Comparison of ENCODE assay signal across 1 cellular context in the genomic region with DNA sequence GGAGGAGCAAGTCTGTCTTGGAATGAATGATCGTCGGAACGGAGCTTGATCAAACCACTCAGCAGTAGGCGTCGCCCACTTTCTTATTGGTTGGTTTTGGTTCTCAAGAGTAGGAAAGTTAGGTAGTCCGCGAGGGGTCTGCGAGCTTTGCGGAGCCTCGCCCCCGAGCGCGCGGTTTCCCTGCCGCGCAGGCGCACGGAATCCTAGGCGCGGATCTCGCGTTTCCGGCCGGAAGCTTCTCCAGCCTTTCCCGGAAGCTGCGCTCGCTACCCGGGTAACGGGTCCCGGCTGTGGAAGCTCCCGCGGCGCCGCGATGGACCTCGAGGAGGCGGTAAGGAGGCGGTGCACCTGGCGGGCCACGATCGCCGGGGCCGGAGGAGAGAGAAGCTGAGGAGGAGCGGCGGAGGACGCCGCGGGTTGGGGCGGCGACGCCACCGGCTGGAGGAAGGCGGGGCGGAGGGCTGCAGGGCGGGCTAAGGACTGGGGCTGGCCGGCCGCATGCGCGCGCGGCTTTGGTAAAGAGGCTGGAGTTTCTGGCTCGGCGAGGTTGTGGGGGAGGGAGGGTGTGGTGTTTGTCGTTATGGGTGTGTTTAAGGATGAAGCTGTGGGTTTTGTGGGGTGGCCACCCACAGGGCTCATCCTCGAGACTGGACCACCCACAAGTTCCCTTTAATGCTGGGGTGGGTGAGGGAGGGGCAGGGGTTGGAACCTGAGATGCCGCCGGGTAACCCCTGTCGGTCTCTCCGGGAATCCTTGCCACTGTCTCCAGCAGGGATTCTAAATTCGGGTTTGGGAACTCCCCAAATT.
TF ChIP-seq lines count a peak whose summit lies in the region.

A gene (plus strand): TSS at position 246 of the 807 bp plus-strand sequence. CDS start 68 bp downstream, at position 314.

TF ChIP-seq in K562, 482 proteins besides CTCF, POLR2A, EP300 and RAD21 (continued from another document and continues in another):
- TF ChIP-seq, protein P1, sequence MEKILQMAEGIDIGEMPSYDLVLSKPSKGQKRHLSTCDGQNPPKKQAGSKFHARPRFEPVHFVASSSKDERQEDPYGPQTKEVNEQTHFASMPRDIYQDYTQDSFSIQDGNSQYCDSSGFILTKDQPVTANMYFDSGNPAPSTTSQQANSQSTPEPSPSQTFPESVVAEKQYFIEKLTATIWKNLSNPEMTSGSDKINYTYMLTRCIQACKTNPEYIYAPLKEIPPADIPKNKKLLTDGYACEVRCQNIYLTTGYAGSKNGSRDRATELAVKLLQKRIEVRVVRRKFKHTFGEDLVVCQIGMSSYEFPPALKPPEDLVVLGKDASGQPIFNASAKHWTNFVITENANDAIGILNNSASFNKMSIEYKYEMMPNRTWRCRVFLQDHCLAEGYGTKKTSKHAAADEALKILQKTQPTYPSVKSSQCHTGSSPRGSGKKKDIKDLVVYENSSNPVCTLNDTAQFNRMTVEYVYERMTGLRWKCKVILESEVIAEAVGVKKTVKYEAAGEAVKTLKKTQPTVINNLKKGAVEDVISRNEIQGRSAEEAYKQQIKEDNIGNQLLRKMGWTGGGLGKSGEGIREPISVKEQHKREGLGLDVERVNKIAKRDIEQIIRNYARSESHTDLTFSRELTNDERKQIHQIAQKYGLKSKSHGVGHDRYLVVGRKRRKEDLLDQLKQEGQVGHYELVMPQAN (IDR thresholded peaks at IDR 0.05; ENCODE audit: borderline replicate concordance) = 0 out of 2 replicates have a peak, but pooled peaks have one; percentile 19
- TF ChIP-seq NEUROD1 (IDR thresholded peaks at IDR 0.05; ENCODE audit: borderline replicate concordance, low read depth, low read length, partially characterized antibody) (peak; percentile 75), LARP7 (IDR thresholded peaks at IDR 0.05) (no peak), TSC22D4 (tag; IDR thresholded peaks at IDR 0.05) (no peak), SMC3 (conservative IDR thresholded peaks at IDR 0.05; ENCODE audit: insufficient read depth, low read depth, low read length) (0 out of 2 replicates have a peak, but pooled peaks have one; percentile 13), NR1H2 (CRISPR knock-in tag; IDR thresholded peaks at IDR 0.05) (no peak), HIVEP1 (CRISPR knock-in tag; IDR thresholded peaks at IDR 0.05) (no peak), KAT7 (CRISPR knock-in tag; IDR thresholded peaks at IDR 0.05; ENCODE audit: borderline replicate concordance) (peak; percentile 98; the same call in 1 of the 2 replicates), ZEB2 (IDR thresholded peaks at IDR 0.05) (peak; percentile 73), RHOXF2B (CRISPR knock-in tag; conservative IDR thresholded peaks at IDR 0.05) (no peak), ZNF778 (CRISPR knock-in tag; IDR thresholded peaks at IDR 0.05) (no peak), ZNF143 (CRISPR knock-in tag; IDR thresholded peaks at IDR 0.05) (no peak), MTA2 (IDR thresholded peaks at IDR 0.05; ENCODE audit: low read depth) (no peak), ZNF41 (CRISPR knock-in tag; conservative IDR thresholded peaks at IDR 0.05) (no peak), KLF1 (tag; IDR thresholded peaks at IDR 0.05) (peak; percentile 82), HLTF (IDR thresholded peaks at IDR 0.05) (no peak), ZNF384 (IDR thresholded peaks at IDR 0.05; ENCODE audit: low read depth, low read length) (0 out of 2 replicates have a peak, but pooled peaks have one; percentile 6), SPI1 (IDR thresholded peaks at IDR 0.05; ENCODE audit: borderline replicate concordance, low read depth, low read length) (no peak), HSF4 (CRISPR knock-in tag; IDR thresholded peaks at IDR 0.05; ENCODE audit: borderline replicate concordance) (no peak), RBM22 (IDR thresholded peaks at IDR 0.05; ENCODE audit: low read depth, low read length, poor library complexity, severe bottlenecking) (peak; percentile 30), GABPB2 (CRISPR knock-in tag; conservative IDR thresholded peaks at IDR 0.05) (no peak), WHSC1 (IDR thresholded peaks at IDR 0.05; ENCODE audit: low read length) (no peak), SAP30 (IDR thresholded peaks at IDR 0.05; ENCODE audit: borderline replicate concordance, insufficient read depth, low read depth, low read length, poor library complexity, severe bottlenecking) (no peak), MAFG (tag; conservative IDR thresholded peaks at IDR 0.05) (no peak), SMARCA5 (IDR thresholded peaks at IDR 0.05) (no peak), NCOR1 (IDR thresholded peaks at IDR 0.05) (no peak), THRAP3 (IDR thresholded peaks at IDR 0.05; ENCODE audit: borderline replicate concordance) (no peak), KHSRP (IDR thresholded peaks at IDR 0.05) (no peak), YBX1 (IDR thresholded peaks at IDR 0.05) (no peak), ZBTB1 (CRISPR knock-in tag; IDR thresholded peaks at IDR 0.05; ENCODE audit: borderline replicate concordance, low read depth) (peak; percentile 62; the same call in 1 of the 2 replicates), ZSCAN32 (CRISPR knock-in tag; IDR thresholded peaks at IDR 0.05) (no peak), RFX5 (IDR thresholded peaks at IDR 0.05; ENCODE audit: low read depth, low read length) (no peak), RB1 (IDR thresholded peaks at IDR 0.05; ENCODE audit: low read depth) (peak; percentile 95), CXXC5 (CRISPR knock-in tag; IDR thresholded peaks at IDR 0.05) (peak; percentile 95), ETV1 (tag; conservative IDR thresholded peaks at IDR 0.05; ENCODE audit: low read depth) (peak; percentile 95), EWSR1 (IDR thresholded peaks at IDR 0.05; ENCODE audit: borderline replicate concordance, low read depth, partially characterized antibody) (no peak), CCNT2 (IDR thresholded peaks at IDR 0.05; ENCODE audit: borderline replicate concordance, extremely low read depth, insufficient read length, low read depth, low read length) (peak; percentile 86)
- TF ChIP-seq, protein P2, sequence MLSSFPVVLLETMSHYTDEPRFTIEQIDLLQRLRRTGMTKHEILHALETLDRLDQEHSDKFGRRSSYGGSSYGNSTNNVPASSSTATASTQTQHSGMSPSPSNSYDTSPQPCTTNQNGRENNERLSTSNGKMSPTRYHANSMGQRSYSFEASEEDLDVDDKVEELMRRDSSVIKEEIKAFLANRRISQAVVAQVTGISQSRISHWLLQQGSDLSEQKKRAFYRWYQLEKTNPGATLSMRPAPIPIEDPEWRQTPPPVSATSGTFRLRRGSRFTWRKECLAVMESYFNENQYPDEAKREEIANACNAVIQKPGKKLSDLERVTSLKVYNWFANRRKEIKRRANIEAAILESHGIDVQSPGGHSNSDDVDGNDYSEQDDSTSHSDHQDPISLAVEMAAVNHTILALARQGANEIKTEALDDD (IDR thresholded peaks at IDR 0.05) = no peak
- TF ChIP-seq, protein P3, sequence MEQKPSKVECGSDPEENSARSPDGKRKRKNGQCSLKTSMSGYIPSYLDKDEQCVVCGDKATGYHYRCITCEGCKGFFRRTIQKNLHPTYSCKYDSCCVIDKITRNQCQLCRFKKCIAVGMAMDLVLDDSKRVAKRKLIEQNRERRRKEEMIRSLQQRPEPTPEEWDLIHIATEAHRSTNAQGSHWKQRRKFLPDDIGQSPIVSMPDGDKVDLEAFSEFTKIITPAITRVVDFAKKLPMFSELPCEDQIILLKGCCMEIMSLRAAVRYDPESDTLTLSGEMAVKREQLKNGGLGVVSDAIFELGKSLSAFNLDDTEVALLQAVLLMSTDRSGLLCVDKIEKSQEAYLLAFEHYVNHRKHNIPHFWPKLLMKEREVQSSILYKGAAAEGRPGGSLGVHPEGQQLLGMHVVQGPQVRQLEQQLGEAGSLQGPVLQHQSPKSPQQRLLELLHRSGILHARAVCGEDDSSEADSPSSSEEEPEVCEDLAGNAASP (IDR thresholded peaks at IDR 0.05) = no peak
- TF ChIP-seq, protein P4, sequence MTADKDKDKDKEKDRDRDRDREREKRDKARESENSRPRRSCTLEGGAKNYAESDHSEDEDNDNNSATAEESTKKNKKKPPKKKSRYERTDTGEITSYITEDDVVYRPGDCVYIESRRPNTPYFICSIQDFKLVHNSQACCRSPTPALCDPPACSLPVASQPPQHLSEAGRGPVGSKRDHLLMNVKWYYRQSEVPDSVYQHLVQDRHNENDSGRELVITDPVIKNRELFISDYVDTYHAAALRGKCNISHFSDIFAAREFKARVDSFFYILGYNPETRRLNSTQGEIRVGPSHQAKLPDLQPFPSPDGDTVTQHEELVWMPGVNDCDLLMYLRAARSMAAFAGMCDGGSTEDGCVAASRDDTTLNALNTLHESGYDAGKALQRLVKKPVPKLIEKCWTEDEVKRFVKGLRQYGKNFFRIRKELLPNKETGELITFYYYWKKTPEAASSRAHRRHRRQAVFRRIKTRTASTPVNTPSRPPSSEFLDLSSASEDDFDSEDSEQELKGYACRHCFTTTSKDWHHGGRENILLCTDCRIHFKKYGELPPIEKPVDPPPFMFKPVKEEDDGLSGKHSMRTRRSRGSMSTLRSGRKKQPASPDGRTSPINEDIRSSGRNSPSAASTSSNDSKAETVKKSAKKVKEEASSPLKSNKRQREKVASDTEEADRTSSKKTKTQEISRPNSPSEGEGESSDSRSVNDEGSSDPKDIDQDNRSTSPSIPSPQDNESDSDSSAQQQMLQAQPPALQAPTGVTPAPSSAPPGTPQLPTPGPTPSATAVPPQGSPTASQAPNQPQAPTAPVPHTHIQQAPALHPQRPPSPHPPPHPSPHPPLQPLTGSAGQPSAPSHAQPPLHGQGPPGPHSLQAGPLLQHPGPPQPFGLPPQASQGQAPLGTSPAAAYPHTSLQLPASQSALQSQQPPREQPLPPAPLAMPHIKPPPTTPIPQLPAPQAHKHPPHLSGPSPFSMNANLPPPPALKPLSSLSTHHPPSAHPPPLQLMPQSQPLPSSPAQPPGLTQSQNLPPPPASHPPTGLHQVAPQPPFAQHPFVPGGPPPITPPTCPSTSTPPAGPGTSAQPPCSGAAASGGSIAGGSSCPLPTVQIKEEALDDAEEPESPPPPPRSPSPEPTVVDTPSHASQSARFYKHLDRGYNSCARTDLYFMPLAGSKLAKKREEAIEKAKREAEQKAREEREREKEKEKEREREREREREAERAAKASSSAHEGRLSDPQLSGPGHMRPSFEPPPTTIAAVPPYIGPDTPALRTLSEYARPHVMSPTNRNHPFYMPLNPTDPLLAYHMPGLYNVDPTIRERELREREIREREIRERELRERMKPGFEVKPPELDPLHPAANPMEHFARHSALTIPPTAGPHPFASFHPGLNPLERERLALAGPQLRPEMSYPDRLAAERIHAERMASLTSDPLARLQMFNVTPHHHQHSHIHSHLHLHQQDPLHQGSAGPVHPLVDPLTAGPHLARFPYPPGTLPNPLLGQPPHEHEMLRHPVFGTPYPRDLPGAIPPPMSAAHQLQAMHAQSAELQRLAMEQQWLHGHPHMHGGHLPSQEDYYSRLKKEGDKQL (CRISPR knock-in tag; IDR thresholded peaks at IDR 0.05; ENCODE audit: borderline replicate concordance) = 0 out of 2 replicates have a peak, but pooled peaks have one; percentile 26
- TF ChIP-seq, protein P5, sequence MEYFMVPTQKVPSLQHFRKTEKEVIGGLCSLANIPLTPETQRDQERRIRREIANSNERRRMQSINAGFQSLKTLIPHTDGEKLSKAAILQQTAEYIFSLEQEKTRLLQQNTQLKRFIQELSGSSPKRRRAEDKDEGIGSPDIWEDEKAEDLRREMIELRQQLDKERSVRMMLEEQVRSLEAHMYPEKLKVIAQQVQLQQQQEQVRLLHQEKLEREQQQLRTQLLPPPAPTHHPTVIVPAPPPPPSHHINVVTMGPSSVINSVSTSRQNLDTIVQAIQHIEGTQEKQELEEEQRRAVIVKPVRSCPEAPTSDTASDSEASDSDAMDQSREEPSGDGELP (CRISPR knock-in tag; IDR thresholded peaks at IDR 0.05; ENCODE audit: borderline replicate concordance) = peak; percentile 95
- TF ChIP-seq, protein P6, sequence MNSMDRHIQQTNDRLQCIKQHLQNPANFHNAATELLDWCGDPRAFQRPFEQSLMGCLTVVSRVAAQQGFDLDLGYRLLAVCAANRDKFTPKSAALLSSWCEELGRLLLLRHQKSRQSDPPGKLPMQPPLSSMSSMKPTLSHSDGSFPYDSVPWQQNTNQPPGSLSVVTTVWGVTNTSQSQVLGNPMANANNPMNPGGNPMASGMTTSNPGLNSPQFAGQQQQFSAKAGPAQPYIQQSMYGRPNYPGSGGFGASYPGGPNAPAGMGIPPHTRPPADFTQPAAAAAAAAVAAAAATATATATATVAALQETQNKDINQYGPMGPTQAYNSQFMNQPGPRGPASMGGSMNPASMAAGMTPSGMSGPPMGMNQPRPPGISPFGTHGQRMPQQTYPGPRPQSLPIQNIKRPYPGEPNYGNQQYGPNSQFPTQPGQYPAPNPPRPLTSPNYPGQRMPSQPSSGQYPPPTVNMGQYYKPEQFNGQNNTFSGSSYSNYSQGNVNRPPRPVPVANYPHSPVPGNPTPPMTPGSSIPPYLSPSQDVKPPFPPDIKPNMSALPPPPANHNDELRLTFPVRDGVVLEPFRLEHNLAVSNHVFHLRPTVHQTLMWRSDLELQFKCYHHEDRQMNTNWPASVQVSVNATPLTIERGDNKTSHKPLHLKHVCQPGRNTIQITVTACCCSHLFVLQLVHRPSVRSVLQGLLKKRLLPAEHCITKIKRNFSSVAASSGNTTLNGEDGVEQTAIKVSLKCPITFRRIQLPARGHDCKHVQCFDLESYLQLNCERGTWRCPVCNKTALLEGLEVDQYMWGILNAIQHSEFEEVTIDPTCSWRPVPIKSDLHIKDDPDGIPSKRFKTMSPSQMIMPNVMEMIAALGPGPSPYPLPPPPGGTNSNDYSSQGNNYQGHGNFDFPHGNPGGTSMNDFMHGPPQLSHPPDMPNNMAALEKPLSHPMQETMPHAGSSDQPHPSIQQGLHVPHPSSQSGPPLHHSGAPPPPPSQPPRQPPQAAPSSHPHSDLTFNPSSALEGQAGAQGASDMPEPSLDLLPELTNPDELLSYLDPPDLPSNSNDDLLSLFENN (IDR thresholded peaks at IDR 0.05; ENCODE audit: low read depth in 2 of 2, low read length in 2 of 2) = no peak
- TF ChIP-seq, protein P7, sequence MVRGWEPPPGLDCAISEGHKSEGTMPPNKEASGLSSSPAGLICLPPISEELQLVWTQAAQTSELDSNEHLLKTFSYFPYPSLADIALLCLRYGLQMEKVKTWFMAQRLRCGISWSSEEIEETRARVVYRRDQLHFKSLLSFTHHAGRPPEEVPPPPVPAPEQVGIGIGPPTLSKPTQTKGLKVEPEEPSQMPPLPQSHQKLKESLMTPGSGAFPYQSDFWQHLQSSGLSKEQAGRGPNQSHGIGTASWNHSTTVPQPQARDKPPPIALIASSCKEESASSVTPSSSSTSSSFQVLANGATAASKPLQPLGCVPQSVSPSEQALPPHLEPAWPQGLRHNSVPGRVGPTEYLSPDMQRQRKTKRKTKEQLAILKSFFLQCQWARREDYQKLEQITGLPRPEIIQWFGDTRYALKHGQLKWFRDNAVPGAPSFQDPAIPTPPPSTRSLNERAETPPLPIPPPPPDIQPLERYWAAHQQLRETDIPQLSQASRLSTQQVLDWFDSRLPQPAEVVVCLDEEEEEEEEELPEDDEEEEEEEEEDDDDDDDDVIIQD (CRISPR knock-in tag; IDR thresholded peaks at IDR 0.05) = no peak
